8 cellular contexts compared by ENCODE assay signal in genomic region chr2:108448678-108449409, GRCh38. TPM values are rescaled to one million over a fixed set of nuclear protein-coding genes. Genes with fewer than 3 reads are reported as not detected.
DNase-seq lines count a peak whose midpoint lies in the region; ATAC-seq and TF ChIP-seq lines count a peak whose summit lies in the region.

Gene GCC2, plus strand, starts transcription at chr2:108449206. Its CDS starts 69 bp downstream, at chr2:108449275.

- H3K27ac Mint-ChIP-seq in activated naive CD4-positive, alpha-beta T cell treated with anti-CD3 and anti-CD28 coated beads, Interleukin-2, amount 50 U/mL, for 24 hours, result peak within 1 kb of the TSS; percentile 99
- H3K27ac Mint-ChIP-seq in glutamatergic neuron (ENCODE audit: unreplicated experiment), result peak within 1 kb of the TSS; percentile 94

- DNase-seq in NCI-H1105 (lab: John Stamatoyannopoulos, UW), result peak; percentile 86
- DNase-seq in SKM-1 (lab: John Stamatoyannopoulos, UW; ENCODE audit: unreplicated experiment), result peak; percentile 94
- DNase-seq in glutamatergic neuron, result peak; percentile 97
- DNase-seq in osteoblast (ENCODE audit: insufficient read length, low spot score, missing footprints), result peak; percentile 85
- DNase-seq in testis, result peak; percentile 98

- peaks cover 52% of the 10 kb centered on the region for H3K4me1 Mint-ChIP-seq in activated naive CD4-positive, alpha-beta T cell treated with anti-CD3 and anti-CD28 coated beads, Interleukin-2, amount 50 U/mL, for 24 hours
- peaks cover 5% of the 10 kb centered on the region for H3K4me1 Mint-ChIP-seq in glutamatergic neuron (ENCODE audit: low read depth, unreplicated experiment)

- no peaks in the 10 kb centered on the region for H3K9me3 Mint-ChIP-seq in activated naive CD4-positive, alpha-beta T cell treated with anti-CD3 and anti-CD28 coated beads, Interleukin-2, amount 50 U/mL, for 24 hours
- H3K9me3 Mint-ChIP-seq in glutamatergic neuron (ENCODE audit: unreplicated experiment), result peaks cover 4% of the 10 kb centered on the region

- peak; percentile 99 for ATAC-seq in HG02642 (IDR thresholded peaks at IDR 0.05; ENCODE audit: poor library complexity, unreplicated experiment)

- peak within 1 kb of the TSS; percentile 98 for H2AFZ ChIP-seq in osteoblast (ENCODE audit: low read length)

- no peaks in the 10 kb centered on the region for H3K27me3 ChIP-seq in osteoblast (ENCODE audit: insufficient read depth, low read length)
- H3K27me3 ChIP-seq in testis, result no peaks in the 10 kb centered on the region

- no peaks in the 10 kb centered on the region for H3K27me3 Mint-ChIP-seq in activated naive CD4-positive, alpha-beta T cell treated with anti-CD3 and anti-CD28 coated beads, Interleukin-2, amount 50 U/mL, for 24 hours
- peaks cover 4% of the 10 kb centered on the region for H3K27me3 Mint-ChIP-seq in glutamatergic neuron (ENCODE audit: unreplicated experiment)

- peak within 1 kb of the TSS; percentile 99 for H3K4me3 Mint-ChIP-seq in activated naive CD4-positive, alpha-beta T cell treated with anti-CD3 and anti-CD28 coated beads, Interleukin-2, amount 50 U/mL, for 24 hours
- peak within 1 kb of the TSS; percentile 100 for H3K4me3 Mint-ChIP-seq in glutamatergic neuron (ENCODE audit: unreplicated experiment)

- no peaks in the 10 kb centered on the region for H4K20me1 ChIP-seq in osteoblast (ENCODE audit: insufficient read depth, low read length)

- 1% methylated on average over 35 to 52 of the region's 55 CpGs for WGBS in testis, 2 donors

- H3K4me3 ChIP-seq in osteoblast (ENCODE audit: insufficient read depth, low read length) (peak within 1 kb of the TSS; percentile 85), testis (peak within 1 kb of the TSS; percentile 81 to 94)

- H3K4me2 ChIP-seq in osteoblast (ENCODE audit: insufficient read depth, low read length), result peak within 1 kb of the TSS; percentile 91

- intact Hi-C loops in testis (cut with DNase I; ENCODE audit: low total_unique reads), result no loop called here

- TF ChIP-seq POLR2A in GM10847 (IDR thresholded peaks at IDR 0.05; ENCODE audit: extremely low read depth, insufficient read length) (peak; percentile 83), testis (IDR thresholded peaks at IDR 0.05) (peak; percentile 64)

- H3K36me3 Mint-ChIP-seq in activated naive CD4-positive, alpha-beta T cell treated with anti-CD3 and anti-CD28 coated beads, Interleukin-2, amount 50 U/mL, for 24 hours, result peaks cover 9% of the 10 kb centered on the region
- peaks cover 5% of the 10 kb centered on the region for H3K36me3 Mint-ChIP-seq in glutamatergic neuron (ENCODE audit: unreplicated experiment)

- H3K27ac ChIP-seq in osteoblast (ENCODE audit: low read depth, low read length) (peak within 1 kb of the TSS; percentile 90), testis (peak within 1 kb of the TSS; percentile 89)

- TF ChIP-seq CTCF in glutamatergic neuron (IDR thresholded peaks at IDR 0.05; ENCODE audit: partially characterized antibody, unreplicated experiment) (no peak), osteoblast (IDR thresholded peaks at IDR 0.05; ENCODE audit: extremely low read depth, low read depth, low read length) (no peak), testis (IDR thresholded peaks at IDR 0.05) (no peak)

- H3K36me3 ChIP-seq in osteoblast (ENCODE audit: insufficient read depth, low read length), result peaks cover 21% of the 10 kb centered on the region
- no peaks in the 10 kb centered on the region for H3K36me3 ChIP-seq in testis (ENCODE audit: low read depth, missing control alignments)

- H3K9me3 ChIP-seq in osteoblast (ENCODE audit: low read depth, low read length) (no peaks in the 10 kb centered on the region), testis (no peaks in the 10 kb centered on the region)

- H3K4me1 ChIP-seq in osteoblast (ENCODE audit: insufficient read depth, low read length) (peaks cover 10% of the 10 kb centered on the region), testis (no peaks in the 10 kb centered on the region)

- peaks cover 22% of the 10 kb centered on the region for H3K79me2 ChIP-seq in osteoblast (ENCODE audit: insufficient read depth, low read length)

RNA-seq across cellular contexts. Expression of gene GCC2, which starts in this region (rescaled TPM):
- 36.0 TPM for total RNA-seq in glutamatergic neuron (ENCODE audit: unreplicated experiment)
- total RNA-seq in osteoblast, result 39.8 and 44.2 TPM in 2 replicates
- total RNA-seq in testis, result 10 to 100 TPM; 42.2 to 59.6 TPM
- polyA plus RNA-seq in testis (ENCODE audit: insufficient read depth, low read depth, low replicate concordance), result 5.8 TPM

Comparison
In these comparisons a context has a peak if more than half of its experiments do, and no peak if none do; other contexts are left out.
1. Peak in every context shown above with its lines: DNase-seq, ATAC-seq, H3K4me3 ChIP-seq and H3K27ac ChIP-seq.